In the genomic region with DNA sequence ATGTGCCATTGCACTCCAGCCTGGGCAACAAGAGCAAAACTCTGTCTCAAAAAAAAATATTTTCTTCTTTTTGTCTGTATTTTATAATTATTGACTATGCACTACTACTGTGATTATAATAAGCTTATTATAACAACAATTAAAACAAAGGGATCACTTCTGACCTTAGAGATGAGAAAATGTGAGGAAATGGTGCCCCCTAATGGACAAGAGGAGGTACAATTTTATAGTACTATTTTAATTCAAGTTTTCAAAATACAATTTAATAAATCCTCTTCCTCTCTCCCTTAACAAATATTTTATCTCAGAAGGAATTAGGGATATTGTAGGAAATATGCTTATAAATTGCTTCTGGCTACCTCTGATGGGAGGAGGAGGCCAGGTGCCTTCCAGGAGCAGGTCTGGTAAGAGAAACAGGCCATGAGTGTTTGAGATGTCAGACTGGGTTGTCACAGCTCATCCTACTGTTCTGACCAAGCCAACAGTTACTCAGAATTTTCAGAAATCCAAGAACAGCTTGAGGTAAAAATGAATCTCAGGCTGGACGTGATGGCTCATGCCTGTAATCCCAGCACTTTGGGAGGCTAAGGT, we compare ENCODE assay signal across 8 cellular contexts. TPM values are rescaled to one million over a fixed set of nuclear protein-coding genes. Genes with fewer than 3 reads are reported as not detected.
DNase-seq lines count a peak whose midpoint lies in the region; ATAC-seq, FAIRE-seq and TF ChIP-seq lines count a peak whose summit lies in the region.

No MANE protein-coding gene starts in this region.

- H3K79me2 ChIP-seq in H1 (ENCODE audit: control insufficient read depth in 1 of 2, insufficient read depth in 2 of 2, low read length in 2 of 2) = peaks cover 0 to 10% of the 10 kb centered on the region in 2 experiments; a peak in 1 of 4 replicates

- no peaks in the 10 kb centered on the region for H3K9me3 ChIP-seq in H1 (ENCODE audit: insufficient read depth in 2 of 2, low read depth in 1 of 2, low read length in 1 of 2)

- H2AK5ac ChIP-seq in H1 (ENCODE audit: low read depth, low read length) = no peak overlapping the region

- no peaks in the 10 kb centered on the region for H3K27me3 Mint-ChIP-seq in naive thymus-derived CD8-positive, alpha-beta T cell

- H3K4me1 ChIP-seq in H1 (replicated peaks in 1 of 4; ENCODE audit: control insufficient read depth in 3 of 4, insufficient read depth in 4 of 4, low read length in 3 of 4) = no peaks in the 10 kb centered on the region

- H2BK15ac ChIP-seq in H1 (ENCODE audit: low read length) = no peak overlapping the region

- no peaks in the 10 kb centered on the region; the same call in 1 of the 2 replicates for H3K79me1 ChIP-seq in H1 (ENCODE audit: low read depth, low read length)

- DNase-seq in AG10803 (ENCODE audit: low read depth) (peak; percentile 40), OCI-M1 (lab: John Stamatoyannopoulos, UW) (peak; percentile 32), H1 (ENCODE audit: low read depth in 1 of 2, low spot score in 2 of 2) (no peak), nucleus accumbens (lab: John Stamatoyannopoulos, UW) (no peak)
- peak in 5 of 10 donors; percentile 17 to 60 (median 55) for DNase-seq in naive thymus-derived CD8-positive, alpha-beta T cell

- no peak overlapping the region for H4K8ac ChIP-seq in H1 (ENCODE audit: extremely low read depth, insufficient read depth, low read length)

- peak overlapping the region in 4 of 10 donors; percentile 2 to 84 (median 64) for H3K27ac Mint-ChIP-seq in naive thymus-derived CD8-positive, alpha-beta T cell

- H3K4ac ChIP-seq in H1 (replicated peaks; ENCODE audit: insufficient read length, low read depth, low read length) = no peak overlapping the region

- H3K4me3 ChIP-seq in AG10803 (ENCODE audit: low read length) (no peak overlapping the region), H1 (ENCODE audit: extremely low read depth in 1 of 4, insufficient read depth in 2 of 4, low read depth in 3 of 4, low read length in 4 of 4) (no peak overlapping the region)

- H2BK12ac ChIP-seq in H1 (ENCODE audit: low read depth, low read length) = no peak overlapping the region

- no peak overlapping the region for H3K4me3 Mint-ChIP-seq in naive thymus-derived CD8-positive, alpha-beta T cell

- peaks cover 4 to 9% (median 8%) of the 10 kb centered on the region in 4 experiments; a peak in 5 of 8 replicates for H3K36me3 ChIP-seq in H1 (ENCODE audit: control insufficient read depth in 2 of 4, insufficient read depth in 4 of 4, low read length in 3 of 4)

- H2BK20ac ChIP-seq in H1 (ENCODE audit: low read length) = no peak overlapping the region

- H3K27me3 ChIP-seq in H1 (replicated peaks in 1 of 4; ENCODE audit: control insufficient read depth in 3 of 4, extremely low read depth in 1 of 4, insufficient read depth in 3 of 4, low read length in 3 of 4) = no peaks in the 10 kb centered on the region

- CTCF ChIA-PET in H1 (lab: Charles Lee; ENCODE audit: partially characterized antibody) = interaction anchor here (0.6 to 7.4 kb wide), 62 partner anchors 8 to 536 kb away, joined by 3 to 79 read pairs (median 4); a partner anchor contains a TSS

- no peak overlapping the region for H3K56ac ChIP-seq in H1 (replicated peaks; ENCODE audit: insufficient read length, low read depth, low read length)

- no peak overlapping the region for H2BK120ac ChIP-seq in H1 (replicated peaks; ENCODE audit: low read depth, low read length)

- no peak overlapping the region for H3K14ac ChIP-seq in H1 (ENCODE audit: insufficient read length)

- H3K36me3 Mint-ChIP-seq in naive thymus-derived CD8-positive, alpha-beta T cell = peaks cover 0 to 50% (median 5%) of the 10 kb centered on the region in 3 donors

- H4K5ac ChIP-seq in H1 (ENCODE audit: insufficient read length, low read depth, low read length) = no peak overlapping the region

- 30% methylated on average over 1 of the region's 1 CpG; no CpG with 5 or more reads in 1 of the 2 experiments for WGBS in H1 (ENCODE audit: extremely low coverage in 1 of 2, insufficient coverage in 1 of 2, insufficient read length in 1 of 2, insufficient replicate concordance in 2 of 2, low coverage in 1 of 2, low lambda C conversion rate in 2 of 2, missing lambda C conversion rate in 1 of 2), 2 experiments

- no peak overlapping the region for H2AFZ ChIP-seq in H1 (ENCODE audit: low read length)

- FAIRE-seq in H1 (lab: Jason Lieb, UNC) = no peak

- H4K20me1 ChIP-seq in H1 (replicated peaks in 1 of 2; ENCODE audit: control insufficient read depth in 1 of 2, insufficient read depth in 2 of 2, low read length in 2 of 2) = peaks cover 3% of the 10 kb centered on the region in 2 experiments

- TF ChIP-seq RAD21 in H1 (IDR thresholded peaks at IDR 0.05 in 1 of 2, conservative IDR thresholded peaks at IDR 0.05 in 1 of 2; ENCODE audit: low read depth in 2 of 2, low read length in 2 of 2) = peak in 1 of 2 experiments; percentile 68; a peak in 3 of 4 replicates

- TF ChIP-seq CTCF in AG10803 (conservative IDR thresholded peaks at IDR 0.05; ENCODE audit: low read length) (peak; percentile 63), GM12874 (IDR thresholded peaks at IDR 0.05; ENCODE audit: insufficient read depth, low read depth, low read length) (peak; percentile 18; the same call in 1 of the 2 replicates), H1 (IDR thresholded peaks at IDR 0.05; ENCODE audit: control extremely low read depth in 1 of 3, insufficient read depth in 1 of 3, low read depth in 1 of 3, low read length in 3 of 3) (peak in 2 of 3 experiments; percentile 8 to 25; a peak in 2 of 4 replicates)

- POLR2A ChIA-PET in H1 (lab: Charles Lee; ENCODE audit: partially characterized antibody) = interaction anchor here (0.6 to 1.9 kb wide), 2 partner anchors 18 to 33 kb away, joined by 3 to 4 read pairs; no protein-coding TSS in a partner anchor
- POLR2A ChIA-PET in naive thymus-derived CD8-positive, alpha-beta T cell (lab: Charles Lee) = interaction anchor here (0.6 to 1.4 kb wide), 2 partner anchors 17 to 288 kb away, joined by 4 to 8 read pairs; no protein-coding TSS in a partner anchor

- no peak overlapping the region for H4K91ac ChIP-seq in H1 (replicated peaks; ENCODE audit: insufficient read length, low read length)

- no peak overlapping the region; a peak in 1 of 7 replicates for H3K9ac ChIP-seq in H1 (replicated peaks in 1 of 4; ENCODE audit: extremely low read depth in 1 of 4, low read depth in 3 of 4, low read length in 3 of 4)

- no peak overlapping the region for H3K4me2 ChIP-seq in H1 (ENCODE audit: insufficient read depth in 1 of 2, low read depth in 2 of 2, low read length in 2 of 2)

- no peak for TF ChIP-seq POLR2A in H1 (IDR thresholded peaks at IDR 0.05; ENCODE audit: control extremely low read depth in 1 of 2, low read depth in 2 of 2, low read length in 2 of 2)

- no peaks in the 10 kb centered on the region for H3K9me3 Mint-ChIP-seq in naive thymus-derived CD8-positive, alpha-beta T cell

- TF ChIP-seq EP300 in H1 (IDR thresholded peaks at IDR 0.05; ENCODE audit: borderline replicate concordance in 1 of 2, low read depth in 2 of 2, low read length in 2 of 2) = no peak

- no peaks in the 10 kb centered on the region for H3K23me2 ChIP-seq in H1 (ENCODE audit: low read depth, low read length)

- H3K18ac ChIP-seq in H1 (ENCODE audit: extremely low read depth, low read length) = no peak overlapping the region

- H3K23ac ChIP-seq in H1 (ENCODE audit: insufficient read length) = no peak overlapping the region

- peak; percentile 54 to 69 for ATAC-seq in naive thymus-derived CD8-positive, alpha-beta T cell
- no peak for ATAC-seq in HG03457 (IDR thresholded peaks at IDR 0.05; ENCODE audit: unreplicated experiment)
- no peak for ATAC-seq in GM19328 (IDR thresholded peaks at IDR 0.05; ENCODE audit: unreplicated experiment)

- no peak overlapping the region for H3K27ac ChIP-seq in H1 (ENCODE audit: low read depth, low read length)

- H3K4me1 Mint-ChIP-seq in naive thymus-derived CD8-positive, alpha-beta T cell = peaks cover 0 to 3% (median 1%) of the 10 kb centered on the region in 4 donors

- no peak overlapping the region for H2BK5ac ChIP-seq in H1 (ENCODE audit: low read depth, low read length)

RNA-seq across cellular contexts. Expression of a gene that starts 14.0 kb away (rescaled TPM):
- total RNA-seq in H1 (2021; fragmentation: NEBNext Ultra II Directional; extraction: Animal tissue kit (Norgen Biotek cat#: 25700)) = 52.7 and 53.9 TPM in 2 replicates
- polyA plus RNA-seq in H1 (2011; rRNA removed) = 12.3 and 13.0 TPM in 2 replicates
- polyA plus RNA-seq in H1 (2011; cell fraction: cytosol; rRNA removed) = 10.4 TPM
- polyA plus RNA-seq in H1 (2011; cell fraction: nucleus; rRNA removed) = 31.2 TPM
- polyA plus RNA-seq in H1 (2012, experiment 1 of 2) = 22.8 to 32.1 TPM (median 25.7 TPM) in 4 replicates
- polyA plus RNA-seq in H1 (2012, experiment 2 of 2) = 4.9 TPM
- polyA plus RNA-seq in H1 (2013, experiment 1 of 2) = 14.4 TPM
- polyA plus RNA-seq in H1 (2013, experiment 2 of 2) = 11.9 TPM
- polyA minus RNA-seq in H1 (2011; rRNA and poly(A)+ RNA removed) = 71.5 and 93.4 TPM in 2 replicates
- 34.5 TPM for polyA minus RNA-seq in H1 (2011; cell fraction: cytosol; rRNA and poly(A)+ RNA removed)
- polyA minus RNA-seq in H1 (2011; cell fraction: nucleus; rRNA and poly(A)+ RNA removed) = 34.7 TPM
- 10 to 100 TPM; 76.7 to 90.1 TPM for total RNA-seq in naive thymus-derived CD8-positive, alpha-beta T cell
- polyA plus RNA-seq in naive thymus-derived CD8-positive, alpha-beta T cell = 1 to 10 TPM; 5.0 to 9.4 (median 8.1) TPM

RNA-seq across cellular contexts. Expression of a gene that starts 31.8 kb away (rescaled TPM):
- total RNA-seq in H1 (2021; fragmentation: NEBNext Ultra II Directional; extraction: Animal tissue kit (Norgen Biotek cat#: 25700)) = 23.8 and 26.1 TPM in 2 replicates
- polyA plus RNA-seq in H1 (2011; rRNA removed) = 42.4 and 48.8 TPM in 2 replicates
- 34.0 TPM for polyA plus RNA-seq in H1 (2011; cell fraction: cytosol; rRNA removed)
- 33.8 TPM for polyA plus RNA-seq in H1 (2011; cell fraction: nucleus; rRNA removed)
- polyA plus RNA-seq in H1 (2012, experiment 1 of 2) = 19.9 to 30.4 TPM (median 26.5 TPM) in 4 replicates
- polyA plus RNA-seq in H1 (2012, experiment 2 of 2) = 20.9 TPM
- 27.1 TPM for polyA plus RNA-seq in H1 (2013, experiment 1 of 2)
- polyA plus RNA-seq in H1 (2013, experiment 2 of 2) = 28.5 TPM
- 53.3 and 64.9 TPM in 2 replicates for polyA minus RNA-seq in H1 (2011; rRNA and poly(A)+ RNA removed)
- 14.7 TPM for polyA minus RNA-seq in H1 (2011; cell fraction: cytosol; rRNA and poly(A)+ RNA removed)
- polyA minus RNA-seq in H1 (2011; cell fraction: nucleus; rRNA and poly(A)+ RNA removed) = 31.5 TPM
- 1 to 10 TPM; 2.1 to 3.8 TPM for total RNA-seq in naive thymus-derived CD8-positive, alpha-beta T cell
- polyA plus RNA-seq in naive thymus-derived CD8-positive, alpha-beta T cell = 1 to 10 TPM in 2 of 3 donors, under 1 TPM in 1; 0.98 to 2.0 (median 1.2) TPM

RNA-seq across cellular contexts. Expression of a gene that starts 51.5 kb away (rescaled TPM):
- total RNA-seq in H1 (2021; fragmentation: NEBNext Ultra II Directional; extraction: Animal tissue kit (Norgen Biotek cat#: 25700)) = 51.9 and 55.9 TPM in 2 replicates
- polyA plus RNA-seq in H1 (2011; rRNA removed) = 32.1 and 57.6 TPM in 2 replicates
- polyA plus RNA-seq in H1 (2011; cell fraction: cytosol; rRNA removed) = 30.3 TPM
- 65.0 TPM for polyA plus RNA-seq in H1 (2011; cell fraction: nucleus; rRNA removed)
- polyA plus RNA-seq in H1 (2012, experiment 1 of 2) = 29.7 to 37.7 TPM (median 36.6 TPM) in 4 replicates
- polyA plus RNA-seq in H1 (2012, experiment 2 of 2) = 42.0 TPM
- 25.0 TPM for polyA plus RNA-seq in H1 (2013, experiment 1 of 2)
- 22.9 TPM for polyA plus RNA-seq in H1 (2013, experiment 2 of 2)
- 57.7 and 63.3 TPM in 2 replicates for polyA minus RNA-seq in H1 (2011; rRNA and poly(A)+ RNA removed)
- 21.7 TPM for polyA minus RNA-seq in H1 (2011; cell fraction: cytosol; rRNA and poly(A)+ RNA removed)
- 31.7 TPM for polyA minus RNA-seq in H1 (2011; cell fraction: nucleus; rRNA and poly(A)+ RNA removed)
- 10 to 100 TPM; 37.8 to 41.0 TPM for total RNA-seq in naive thymus-derived CD8-positive, alpha-beta T cell
- polyA plus RNA-seq in naive thymus-derived CD8-positive, alpha-beta T cell = 10 to 100 TPM; 16.6 to 35.1 (median 21.2) TPM

Comparison
In these comparisons a context has a peak if more than half of its experiments do, and no peak if none do; other contexts are left out.
1. DNase-seq: peak in AG10803 (single experiment) and OCI-M1 (single experiment); none in H1 (0 of 2) and nucleus accumbens (0 of 56).
2. ATAC-seq: peak in naive thymus-derived CD8-positive, alpha-beta T cell (2 of 2); none in HG03457 (single experiment) and GM19328 (single experiment).
3. Peak in every context shown above with its lines, with median percentiles within 50 percentile points of each other: CTCF ChIP-seq.